Comparison of ENCODE assay signal across 8 cellular contexts in the genomic region with DNA sequence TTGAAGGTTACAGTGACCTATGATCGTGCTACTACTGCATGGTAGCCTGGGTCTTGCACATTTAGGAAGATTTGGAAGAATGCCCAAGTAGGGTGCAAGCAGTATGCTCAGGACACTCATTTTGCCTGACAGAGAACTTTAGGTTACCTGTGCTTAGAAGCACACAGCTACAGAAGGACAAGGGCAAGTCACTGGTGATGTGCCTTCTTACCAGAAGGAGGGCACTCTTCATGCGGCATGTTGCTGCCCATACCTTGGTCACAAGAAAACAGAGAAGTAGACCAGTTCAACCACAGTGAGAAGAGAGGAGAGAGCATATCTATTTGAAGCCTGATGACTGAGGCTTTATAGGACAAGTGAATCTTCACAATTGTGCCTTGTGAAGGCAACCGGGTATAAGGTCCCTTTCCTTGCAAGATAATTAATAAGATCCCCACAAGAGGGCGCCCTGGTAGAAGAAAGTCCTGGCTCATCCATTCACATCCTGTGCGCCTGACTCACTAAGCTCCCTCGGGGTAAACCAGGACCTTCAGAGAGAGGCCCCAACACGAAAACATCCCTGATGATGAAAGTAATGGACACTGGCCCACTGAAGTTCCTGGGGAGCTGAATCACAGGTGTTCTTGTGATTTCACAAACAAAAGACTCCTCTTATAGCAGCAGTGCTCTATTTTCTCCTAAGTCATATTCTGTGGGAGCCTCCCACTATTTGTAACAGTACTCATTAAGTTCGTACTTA. TPM values are rescaled to one million over a fixed set of nuclear protein-coding genes. Genes with fewer than 3 reads are reported as not detected.
DNase-seq lines count a peak whose midpoint lies in the region; ATAC-seq and TF ChIP-seq lines count a peak whose summit lies in the region.

No MANE protein-coding gene starts in this region.

- 23 to 25% methylated on average over 8 of the region's 8 CpGs for WGBS in GM23248 (ENCODE audit: low coverage in 1 of 2, low lambda C conversion rate in 2 of 2, missing lambda C conversion rate in 2 of 2), 2 experiments
- 25 to 28% (median 27%) methylated on average over 8 of the region's 8 CpGs for WGBS in ovary, 3 donors

- peak overlapping the region; percentile 45 for H3K9ac ChIP-seq in GM23248

- TF ChIP-seq POLR2A in ovary (IDR thresholded peaks at IDR 0.05), result no peak

- no peaks in the 10 kb centered on the region for H3K9me2 ChIP-seq in GM23248 (ENCODE audit: insufficient read depth)

- H3K27me3 ChIP-seq in GM23248 (replicated peaks; ENCODE audit: insufficient read depth), result no peaks in the 10 kb centered on the region
- no peaks in the 10 kb centered on the region for H3K27me3 ChIP-seq in RWPE2 (ENCODE audit: insufficient read depth, poor library complexity, severe bottlenecking)
- no peaks in the 10 kb centered on the region for H3K27me3 ChIP-seq in ovary
- no peaks in the 10 kb centered on the region for H3K27me3 ChIP-seq in tibial artery

- no peaks in the 10 kb centered on the region for H3K79me2 ChIP-seq in GM23248 (ENCODE audit: insufficient read depth)

- H3K27ac ChIP-seq in GM23248 (peak overlapping the region; percentile 64), RWPE2 (ENCODE audit: poor library complexity, severe bottlenecking) (peak overlapping the region; percentile 31), ovary (no peak overlapping the region), tibial artery (no peak overlapping the region)

- H3K4me3 ChIP-seq in GM23248 (0 out of 2 replicates have a peak overlapping the region, but pooled peaks have one; percentile 13), RWPE2 (ENCODE audit: severe bottlenecking) (no peak overlapping the region), ovary (no peak overlapping the region), tibial artery (no peak overlapping the region)

- ATAC-seq in RWPE2 (ENCODE audit: low read depth), result peak; percentile 100

- DNase-seq in ELF-1 (ENCODE audit: low read depth, low spot score) (peak; percentile 89), GM23248 (peak; percentile 99), RWPE2 (ENCODE audit: low spot score) (peak; percentile 97), germinal center (ENCODE audit: low spot score) (peak; percentile 54), ovary (peak; percentile 52 to 84 (median 67)), tibial artery (peak; percentile 87)
- DNase-seq in activated effector memory CD4-positive, alpha-beta T cell treated with Interleukin-2 at 50 U/mL for 16 hours, result peak; percentile 34

- H3K9me3 ChIP-seq in GM23248 (ENCODE audit: low read depth), result no peaks in the 10 kb centered on the region
- H3K9me3 ChIP-seq in RWPE2 (ENCODE audit: severe bottlenecking), result no peaks in the 10 kb centered on the region
- H3K9me3 ChIP-seq in ovary, result no peaks in the 10 kb centered on the region
- no peaks in the 10 kb centered on the region for H3K9me3 ChIP-seq in tibial artery

- in situ Hi-C loops in GM23248 (cut with MboI), result no loop called here

- H3K4me1 ChIP-seq in GM23248 (ENCODE audit: insufficient read depth), result peaks cover 30% of the 10 kb centered on the region
- H3K4me1 ChIP-seq in RWPE2 (ENCODE audit: insufficient read depth, poor library complexity, severe bottlenecking), result peaks cover 11% of the 10 kb centered on the region
- no peaks in the 10 kb centered on the region for H3K4me1 ChIP-seq in ovary (ENCODE audit: insufficient read depth)
- H3K4me1 ChIP-seq in tibial artery, result peaks cover 0 to 13% (median 4%) of the 10 kb centered on the region in 4 donors

- TF ChIP-seq EP300 in ovary (IDR thresholded peaks at IDR 0.05), result no peak

- intact Hi-C loops in ovary (cut with DNase I), result loop anchor here in 3 of 4 donors (2.0 to 5.0 kb wide), 2 partner anchors 596 to 597 kb away; no protein-coding TSS in a partner anchor
- intact Hi-C loops in tibial artery (cut with DNase I; ENCODE audit: low total_unique reads), result loop anchor here (5.0 kb wide), 2 partner anchors 388 to 597 kb away; no protein-coding TSS in a partner anchor

- peak overlapping the region; percentile 65 for H3K4me2 ChIP-seq in GM23248 (ENCODE audit: unreplicated experiment)

- H3K36me3 ChIP-seq in GM23248 (ENCODE audit: low read depth) (no peaks in the 10 kb centered on the region), RWPE2 (ENCODE audit: low read depth) (no peaks in the 10 kb centered on the region), ovary (no peaks in the 10 kb centered on the region), tibial artery (no peaks in the 10 kb centered on the region)

- peaks cover 23% of the 10 kb centered on the region for H3F3A ChIP-seq in GM23248 (ENCODE audit: insufficient read depth)

- peak overlapping the region; percentile 37; the same call in 1 of the 2 replicates for H2AFZ ChIP-seq in GM23248

- no peaks in the 10 kb centered on the region for H4K20me1 ChIP-seq in GM23248 (ENCODE audit: insufficient read depth)

- TF ChIP-seq CTCF in LNCAP (IDR thresholded peaks at IDR 0.05) (peak; percentile 62; the same call in 1 of the 2 replicates), RWPE2 (IDR thresholded peaks at IDR 0.05; ENCODE audit: poor library complexity, severe bottlenecking) (peak; percentile 96), ovary (IDR thresholded peaks at IDR 0.05) (peak in 2 of 3 donors; percentile 45 to 50), tibial artery (IDR thresholded peaks at IDR 0.05) (peak; percentile 53 to 83)

RNA-seq across cellular contexts. Expression of gene STARD4, which starts 38.1 kb away (rescaled TPM):
- 40.1 and 45.3 TPM in 2 replicates for total RNA-seq in GM23248 (2014; rRNA removed; shearing (Covaris generic))
- polyA plus RNA-seq in GM23248 (2016; fragmentation: Nextera tagmentation; extraction: Ambion mirVana) (21.1 and 24.4 TPM in 2 replicates), ovary (10 to 100 TPM in 1 of 2 donors, 1 to 10 TPM in 1; 4.5 to 14.4 TPM)
- total RNA-seq in ovary, result 10 to 100 TPM in 1 of 7 donors, 1 to 10 TPM in 6; 5.3 to 34.1 (median 7.8) TPM

Comparison
In these comparisons a context has a peak if more than half of its experiments do, and no peak if none do; other contexts are left out.
1. DNase-seq: peak in every context shown above with its lines; median percentile 99 in GM23248; 97 in RWPE2; 89 in ELF-1; 87 in tibial artery; 67 in ovary; 54 in germinal center; 34 in activated effector memory CD4-positive, alpha-beta T cell treated with Interleukin-2 at 50 U/mL for 16 hours.
2. H3K27ac ChIP-seq: peak in GM23248 (single experiment) and RWPE2 (single experiment); none in ovary (0 of 2) and tibial artery (0 of 2).
3. Peak in every context shown above with its lines, with median percentiles within 50 percentile points of each other: CTCF ChIP-seq.